18 cellular contexts compared by ENCODE assay signal in genomic region chr4:188029114-188029513, GRCh38. TPM values are rescaled to one million over a fixed set of nuclear protein-coding genes. Genes with fewer than 3 reads are reported as not detected.
A peak's percentile ranks its signal among the peaks of the same experiment; 100 is the strongest.
DNase-seq lines count a peak whose midpoint lies in the region; ATAC-seq, FAIRE-seq and TF ChIP-seq lines count a peak whose summit lies in the region.
"Had no signal": no experiment of that assay in that cellular context is flagged by ENCODE, and none has a peak within 500 bp of the region (broad histone marks: within the 10 kb centered on the region; RNA-seq: fewer than 3 reads in every experiment).

No MANE protein-coding gene starts in this region.

- FAIRE-seq in bronchial epithelial cell (lab: Jason Lieb, UNC) (peak; percentile 66), urothelium cell line (lab: Jason Lieb, UNC) (peak; percentile 32)
- FAIRE-seq: GM12878 had no signal

- H3K27ac ChIP-seq in H9 (ENCODE audit: insufficient read length, low read depth, low read length) (no peak overlapping the region), brain microvascular endothelial cell (no peak overlapping the region)
- H3K27ac ChIP-seq: HL-60 had no signal

- DNase-seq in H9 (no peak), bronchial epithelial cell (ENCODE audit: low read depth) (no peak), urothelium cell line (ENCODE audit: low spot score) (no peak), brain microvascular endothelial cell (no peak), D341Med (ENCODE audit: low spot score) (no peak)
- no peak for DNase-seq in natural killer cell treated with Interleukin-12 subunit alpha and Interleukin-12 subunit beta and Interleukin-15 and Interleukin-18, amount 100 ng/mL, for 72 hours (ENCODE audit: low spot score)
- DNase-seq in activated CD8-positive, alpha-beta memory T cell treated with anti-CD3 and anti-CD28 coated beads, Interleukin-2, amount 50 U/mL, for 4 hours: no peak
- DNase-seq: CD8-positive, alpha-beta T cell; COR-L47; DMS53; IMR-90; KBM-7 had no signal

- no peak overlapping the region for H2BK20ac ChIP-seq in H9 (ENCODE audit: low read depth, low read length, poor library complexity, severe bottlenecking)

- H3K4me1 ChIP-seq in H9 (ENCODE audit: insufficient read depth, low read length): peaks cover 3% of the 10 kb centered on the region; the same call in 1 of the 2 replicates

- H3K23ac ChIP-seq in H9 (ENCODE audit: insufficient read length, low read depth, low read length): no peak overlapping the region

- no peaks in the 10 kb centered on the region; a peak in 1 of 5 replicates for H3K9me3 Mint-ChIP-seq in H9
- H3K9me3 Mint-ChIP-seq in natural killer cell treated with Interleukin-12 subunit alpha and Interleukin-12 subunit beta and Interleukin-15 and Interleukin-18, amount 100 ng/mL, for 72 hours: peaks cover 19% of the 10 kb centered on the region

- no peaks in the 10 kb centered on the region for H4K20me1 ChIP-seq in H9 (ENCODE audit: control insufficient read depth, insufficient read depth, insufficient read length)

- H3K4me1 Mint-ChIP-seq in H9: peaks cover 37 to 41% of the 10 kb centered on the region in 2 experiments
- no peaks in the 10 kb centered on the region for H3K4me1 Mint-ChIP-seq in natural killer cell treated with Interleukin-12 subunit alpha and Interleukin-12 subunit beta and Interleukin-15 and Interleukin-18, amount 100 ng/mL, for 72 hours (ENCODE audit: low read depth in 2 of 2)
- H3K4me1 Mint-ChIP-seq: CD14-positive monocyte had no signal

- H2BK5ac ChIP-seq in H9 (ENCODE audit: insufficient read length, low read length): no peak overlapping the region

- no peak overlapping the region for H4K91ac ChIP-seq in H9 (ENCODE audit: insufficient read length, low read depth, low read length)

- H2BK12ac ChIP-seq in H9 (ENCODE audit: insufficient read length, low read depth, low read length): no peak overlapping the region

- no peak for TF ChIP-seq CTCF in H9 (conservative IDR thresholded peaks at IDR 0.05)
- no peak for TF ChIP-seq CTCF in bronchial epithelial cell (IDR thresholded peaks at IDR 0.05; ENCODE audit: insufficient read depth, low read length, severe bottlenecking)
- no peak for TF ChIP-seq CTCF in brain microvascular endothelial cell (IDR thresholded peaks at IDR 0.05; ENCODE audit: low read depth, low read length, missing control alignments)

- no peak overlapping the region for H3K4me3 Mint-ChIP-seq in H9
- no peak overlapping the region for H3K4me3 Mint-ChIP-seq in natural killer cell treated with Interleukin-12 subunit alpha and Interleukin-12 subunit beta and Interleukin-15 and Interleukin-18, amount 100 ng/mL, for 72 hours
- H3K4me3 Mint-ChIP-seq: CD14-positive monocyte; CD8-positive, alpha-beta T cell had no signal

- no peaks in the 10 kb centered on the region for H3K79me1 ChIP-seq in H9 (ENCODE audit: insufficient read depth, low read depth, low read length, poor library complexity, severe bottlenecking)

- H3K27ac Mint-ChIP-seq in H9: peak overlapping the region; percentile 16 to 69 (median 28); a peak in 4 of 7 replicates
- no peak overlapping the region for H3K27ac Mint-ChIP-seq in natural killer cell treated with Interleukin-12 subunit alpha and Interleukin-12 subunit beta and Interleukin-15 and Interleukin-18, amount 100 ng/mL, for 72 hours
- H3K27ac Mint-ChIP-seq: CD8-positive, alpha-beta T cell had no signal

- no peak overlapping the region for H3K4me2 ChIP-seq in H9 (ENCODE audit: insufficient read depth, insufficient read length, low read length)

- no peak overlapping the region for H2BK15ac ChIP-seq in H9 (ENCODE audit: low read depth, low read length)

- H3K79me2 ChIP-seq in H9 (ENCODE audit: insufficient read depth, low read length): no peaks in the 10 kb centered on the region

- H2AFZ ChIP-seq in H9 (ENCODE audit: low read length): no peak overlapping the region

- no peaks in the 10 kb centered on the region for H3K23me2 ChIP-seq in H9 (ENCODE audit: insufficient read length, low read depth, low read length, poor library complexity, severe bottlenecking)

- no CpG with 5 or more reads among the region's 13 CpGs for WGBS in H9 (ENCODE audit: extremely low coverage, insufficient read length, low lambda C conversion rate)

- H3K9me3 ChIP-seq in H9 (ENCODE audit: control insufficient read depth, low read depth, low read length): no peaks in the 10 kb centered on the region

- H3K36me3 ChIP-seq in bronchial epithelial cell (ENCODE audit: control insufficient read depth, insufficient read depth, low read length) (no peaks in the 10 kb centered on the region), brain microvascular endothelial cell (replicated peaks) (no peaks in the 10 kb centered on the region)

- H3K27me3 ChIP-seq in H9 (ENCODE audit: insufficient read depth, low read length) (no peaks in the 10 kb centered on the region), bronchial epithelial cell (ENCODE audit: control insufficient read depth, insufficient read depth, low read length) (no peaks in the 10 kb centered on the region), brain microvascular endothelial cell (replicated peaks) (no peaks in the 10 kb centered on the region)

- no peak overlapping the region for H2BK120ac ChIP-seq in H9 (ENCODE audit: low read depth, low read length, poor library complexity, severe bottlenecking)

- no peak overlapping the region for H4K8ac ChIP-seq in H9 (replicated peaks; ENCODE audit: insufficient read length, low read depth, low read length)

- in situ Hi-C loops in brain microvascular endothelial cell (cut with HindIII; ENCODE audit: low pct_ligation_motif_present, low sequenced_read_pairs): no loop called here

- H3T11ph ChIP-seq in H9 (ENCODE audit: low read length): no peak overlapping the region

- no peak overlapping the region for H3K18ac ChIP-seq in H9 (ENCODE audit: insufficient read length, low read depth, low read length)

- H4K5ac ChIP-seq in H9 (ENCODE audit: insufficient read length, low read depth, low read length): no peak overlapping the region

- H3K14ac ChIP-seq in H9 (ENCODE audit: insufficient read depth, low read length): no peak overlapping the region

- peak; percentile 20 to 36 for ATAC-seq in natural killer cell treated with Interleukin-12 subunit alpha and Interleukin-12 subunit beta and Interleukin-15 and Interleukin-18, amount 100 ng/mL, for 72 hours
- ATAC-seq: CD8-positive, alpha-beta T cell; GM12878; HCT116 had no signal

- H3K56ac ChIP-seq in H9 (ENCODE audit: insufficient read length, low read depth, low read length): no peak overlapping the region

- H3K4me3 ChIP-seq in bronchial epithelial cell (ENCODE audit: low read depth, low read length) (no peak overlapping the region), brain microvascular endothelial cell (ENCODE audit: low read depth, low read length) (no peak overlapping the region)
- H3K4me3 ChIP-seq: GM12878 had no signal

- no peaks in the 10 kb centered on the region for H3K27me3 Mint-ChIP-seq in H9 (ENCODE audit: low read depth)
- H3K27me3 Mint-ChIP-seq in natural killer cell treated with Interleukin-12 subunit alpha and Interleukin-12 subunit beta and Interleukin-15 and Interleukin-18, amount 100 ng/mL, for 72 hours: no peaks in the 10 kb centered on the region

- no peak overlapping the region for H3K4ac ChIP-seq in H9 (ENCODE audit: low read depth, low read length)

- peaks cover 0 to 5% (median 0%) of the 10 kb centered on the region in 3 experiments; a peak in 3 of 7 replicates for H3K36me3 Mint-ChIP-seq in H9 (ENCODE audit: insufficient read depth in 1 of 3, low read depth in 3 of 3)
- H3K36me3 Mint-ChIP-seq in natural killer cell treated with Interleukin-12 subunit alpha and Interleukin-12 subunit beta and Interleukin-15 and Interleukin-18, amount 100 ng/mL, for 72 hours: peaks cover 13% of the 10 kb centered on the region
- H3K36me3 Mint-ChIP-seq: CD14-positive monocyte; CD8-positive, alpha-beta T cell had no signal

- H3K9ac ChIP-seq in H9 (ENCODE audit: extremely low read depth, insufficient read length, low read length): no peak overlapping the region

- no peak overlapping the region for H2AK5ac ChIP-seq in H9 (ENCODE audit: insufficient read length, low read length)

RNA-seq across cellular contexts. Expression of gene ZFP42, which starts 33.5 kb away (rescaled TPM):
- total RNA-seq in H9 (2021): 191 and 193 TPM in 2 replicates
- under 0.01 TPM in 2 replicates for total RNA-seq in bronchial epithelial cell
- not detected for total RNA-seq in natural killer cell treated with Interleukin-12 subunit alpha and Interleukin-12 subunit beta and Interleukin-15 and Interleukin-18, amount 100 ng/mL, for 72 hours
- total RNA-seq: A673; CD8-positive, alpha-beta T cell; H4; IMR-90 had no signal

Comparison
In these comparisons a context has a peak if more than half of its experiments do, and no peak if none do; other contexts are left out.
1. H3K27ac Mint-ChIP-seq: peak in H9 (3 of 3); none in natural killer cell treated with Interleukin-12 subunit alpha and Interleukin-12 subunit beta and Interleukin-15 and Interleukin-18, amount 100 ng/mL, for 72 hours (0 of 2).
2. RNA of gene ZFP42, which starts 33.5 kb away (total RNA-seq): 191 to 193 TPM in H9; under 0.01 TPM in bronchial epithelial cell and not detected in natural killer cell treated with Interleukin-12 subunit alpha and Interleukin-12 subunit beta and Interleukin-15 and Interleukin-18, amount 100 ng/mL, for 72 hours; every median in the first group is over 100 times any median in the second.